13 cellular contexts compared by ENCODE assay signal in the genomic region with DNA sequence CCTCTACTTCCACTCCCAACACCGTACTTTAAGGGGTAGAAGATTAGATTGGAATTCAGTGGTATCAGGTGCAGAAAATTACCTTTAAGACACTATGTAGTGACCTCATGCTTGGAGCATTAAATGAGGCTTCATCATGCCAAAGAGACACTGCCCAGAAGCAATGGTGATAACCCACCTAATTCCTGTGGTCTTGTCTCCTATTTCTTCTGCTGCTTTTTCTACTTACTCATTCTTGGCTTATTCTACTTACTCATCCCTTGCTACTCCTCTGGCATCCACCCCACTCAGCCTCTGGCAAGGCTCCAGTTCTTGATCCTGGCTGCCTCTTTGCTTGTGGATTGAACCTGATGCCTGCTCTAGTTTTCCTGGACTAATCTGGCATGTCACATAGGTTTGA.
DNase-seq lines count a peak whose midpoint lies in the region; ATAC-seq, FAIRE-seq and TF ChIP-seq lines count a peak whose summit lies in the region.
"Had no signal": no experiment of that assay in that cellular context is flagged by ENCODE, and none has a peak within 500 bp of the region (broad histone marks: within the 10 kb centered on the region; RNA-seq: fewer than 3 reads in every experiment).

No MANE protein-coding gene starts in this region.

- no peaks in the 10 kb centered on the region for H3K4me1 Mint-ChIP-seq in activated naive CD4-positive, alpha-beta T cell treated with anti-CD3 and anti-CD28 coated beads, Interleukin-2, amount 10 ng/mL, durations not matched to agents 7 days and 5 days
- H3K4me1 Mint-ChIP-seq: central memory CD8-positive, alpha-beta T cell had no signal

- H3K36me3 ChIP-seq in K562 (ENCODE audit: control insufficient read depth, insufficient read depth, low read length) (no peaks in the 10 kb centered on the region), uterus (no peaks in the 10 kb centered on the region), H7 (replicated peaks; ENCODE audit: control insufficient read depth, insufficient read depth, low read length) (no peaks in the 10 kb centered on the region)

- no peak overlapping the region for H3K4me2 ChIP-seq in K562 (ENCODE audit: insufficient read depth, low read length)

- POLR2A ChIA-PET in K562 (lab: Yijun Ruan, JAX), result no interaction called here

- no peak for TF ChIP-seq RAD21 in K562 (CRISPR knock-in tag; conservative IDR thresholded peaks at IDR 0.05 in 1 of 2, IDR thresholded peaks at IDR 0.05 in 1 of 2)

- peak; percentile 57 for DNase-seq in Right ventricle myocardium inferior (ENCODE audit: missing footprints)
- no peak for DNase-seq in cardiac septum (ENCODE audit: low spot score)
- peak in 2 of 4 experiments; percentile 7 to 10 for DNase-seq in K562 (ENCODE audit: extremely low read depth in 1 of 4, low spot score in 3 of 4)
- DNase-seq in iris pigment epithelial cell (ENCODE audit: low read depth), result peak; percentile 90
- DNase-seq in uterus, result peak; percentile 53 to 72
- no peak for DNase-seq in H7
- no peak for DNase-seq in NCI-H526 (lab: John Stamatoyannopoulos, UW)
- no peak for DNase-seq in activated naive CD4-positive, alpha-beta T cell treated with anti-CD3 and anti-CD28 coated beads, Interleukin-2, amount 10 ng/mL, durations not matched to agents 7 days and 5 days
- DNase-seq: naive thymus-derived CD4-positive, alpha-beta T cell; stimulated activated CD4-positive, alpha-beta T cell treated with anti-CD3 and anti-CD28 coated beads, Interleukin-2, amount 100 ng/mL, for 24 hours had no signal

- H3K9me3 ChIP-seq in K562 (replicated peaks; ENCODE audit: control insufficient read depth, insufficient read depth, low read depth, low read length), result no peaks in the 10 kb centered on the region
- no peaks in the 10 kb centered on the region for H3K9me3 ChIP-seq in uterus

- H3K4me1 ChIP-seq in K562 (replicated peaks in 1 of 2; ENCODE audit: control insufficient read depth in 2 of 2, insufficient read depth in 2 of 2, low read length in 2 of 2), result no peaks in the 10 kb centered on the region
- H3K4me1 ChIP-seq in uterus, result no peaks in the 10 kb centered on the region

- 10% methylated on average over 1 of the region's 1 CpG for WGBS in K562 (ENCODE audit: insufficient coverage, low coverage, missing lambda C conversion rate)

- TF ChIP-seq POLR2A in K562 (conservative IDR thresholded peaks at IDR 0.05), result no peak
- TF ChIP-seq POLR2A in uterus (IDR thresholded peaks at IDR 0.05), result no peak

- TF ChIP-seq EP300 in K562 (IDR thresholded peaks at IDR 0.05; ENCODE audit: low read length), result no peak

- no peak overlapping the region for H3K4me3 ChIP-seq in K562
- H3K4me3 ChIP-seq in uterus, result no peak overlapping the region
- no peak overlapping the region for H3K4me3 ChIP-seq in H7 (ENCODE audit: insufficient read depth, low read depth, low read length)

- ATAC-seq in Right ventricle myocardium inferior (no peak), K562 (no peak)
- ATAC-seq: naive thymus-derived CD4-positive, alpha-beta T cell had no signal

- no peak overlapping the region for H3K9ac ChIP-seq in K562 (ENCODE audit: insufficient read depth in 1 of 2, low read depth in 2 of 2, low read length in 2 of 2)

- H3K9me3 Mint-ChIP-seq in activated naive CD4-positive, alpha-beta T cell treated with anti-CD3 and anti-CD28 coated beads, Interleukin-2, amount 10 ng/mL, durations not matched to agents 7 days and 5 days, result no peaks in the 10 kb centered on the region
- H3K9me3 Mint-ChIP-seq: central memory CD8-positive, alpha-beta T cell had no signal

- H3K27ac ChIP-seq in K562 (ENCODE audit: extremely low read depth, low read depth, low read length) (no peak overlapping the region), uterus (no peak overlapping the region)

- TF ChIP-seq CTCF in K562 (IDR thresholded peaks at IDR 0.05 in 2 of 3, conservative IDR thresholded peaks at IDR 0.05 in 1 of 3; ENCODE audit: insufficient read depth in 2 of 3, low read depth in 1 of 3, low read length in 3 of 3) (no peak), uterus (IDR thresholded peaks at IDR 0.05) (no peak)

- H3K27me3 ChIP-seq in K562 (ENCODE audit: control insufficient read depth in 2 of 2, insufficient read depth in 2 of 2, low read length in 2 of 2) (no peaks in the 10 kb centered on the region), uterus (no peaks in the 10 kb centered on the region), H7 (ENCODE audit: control insufficient read depth, insufficient read depth, low read length) (no peaks in the 10 kb centered on the region)

- no peak for FAIRE-seq in K562 (lab: Jason Lieb, UNC)
- FAIRE-seq: A204.1, GM19239 had no signal

- H3K27me3 Mint-ChIP-seq in activated naive CD4-positive, alpha-beta T cell treated with anti-CD3 and anti-CD28 coated beads, Interleukin-2, amount 10 ng/mL, durations not matched to agents 7 days and 5 days, result no peaks in the 10 kb centered on the region
- H3K27me3 Mint-ChIP-seq: central memory CD8-positive, alpha-beta T cell had no signal

- H3K79me2 ChIP-seq in K562 (ENCODE audit: control insufficient read depth, insufficient read depth, low read length), result no peaks in the 10 kb centered on the region

- in situ Hi-C loops in K562 (cut with MboI), result no loop called here

- CTCF ChIA-PET in K562 (lab: Yijun Ruan, JAX; ENCODE audit: low intra/inter-chr PET ratio), result no interaction called here
- CTCF ChIA-PET in activated naive CD4-positive, alpha-beta T cell treated with anti-CD3 and anti-CD28 coated beads, Interleukin-2, amount 10 ng/mL, durations not matched to agents 7 days and 5 days (lab: Charles Lee), result no interaction called here

- no peak overlapping the region for H3K27ac Mint-ChIP-seq in activated naive CD4-positive, alpha-beta T cell treated with anti-CD3 and anti-CD28 coated beads, Interleukin-2, amount 10 ng/mL, durations not matched to agents 7 days and 5 days
- H3K27ac Mint-ChIP-seq: naive thymus-derived CD4-positive, alpha-beta T cell had no signal

- H3K4me3 Mint-ChIP-seq in activated naive CD4-positive, alpha-beta T cell treated with anti-CD3 and anti-CD28 coated beads, Interleukin-2, amount 10 ng/mL, durations not matched to agents 7 days and 5 days, result no peak overlapping the region
- H3K4me3 Mint-ChIP-seq: central memory CD8-positive, alpha-beta T cell; naive thymus-derived CD4-positive, alpha-beta T cell had no signal

- H4K20me1 ChIP-seq in K562 (replicated peaks; ENCODE audit: control insufficient read depth, insufficient read depth, low read length), result no peaks in the 10 kb centered on the region

- no TSS peak for BruUV-seq in K562 (replicated peaks; lab: Mats Ljungman, UMichigan)

- intact Hi-C loops in Right ventricle myocardium inferior (cut with DNase I), result no loop called here
- intact Hi-C loops in cardiac septum (cut with DNase I), result no loop called here
- intact Hi-C loops in K562 (cut with micrococcal nuclease), result no loop called here
- intact Hi-C loops in uterus (cut with DNase I; ENCODE audit: low total_unique reads), result no loop called here

- H3K9me1 ChIP-seq in K562 (ENCODE audit: control insufficient read depth, insufficient read depth, low read length), result no peaks in the 10 kb centered on the region

- H3K36me3 Mint-ChIP-seq in activated naive CD4-positive, alpha-beta T cell treated with anti-CD3 and anti-CD28 coated beads, Interleukin-2, amount 10 ng/mL, durations not matched to agents 7 days and 5 days, result no peaks in the 10 kb centered on the region
- H3K36me3 Mint-ChIP-seq: naive thymus-derived CD4-positive, alpha-beta T cell had no signal

- H2AFZ ChIP-seq in K562 (ENCODE audit: low read depth, low read length), result no peak overlapping the region

TF ChIP-seq in K562, 482 proteins besides CTCF, POLR2A, EP300 and RAD21:
- peak; percentile 71 for TF ChIP-seq NFIC (IDR thresholded peaks at IDR 0.05)
- TF ChIP-seq, protein P1, sequence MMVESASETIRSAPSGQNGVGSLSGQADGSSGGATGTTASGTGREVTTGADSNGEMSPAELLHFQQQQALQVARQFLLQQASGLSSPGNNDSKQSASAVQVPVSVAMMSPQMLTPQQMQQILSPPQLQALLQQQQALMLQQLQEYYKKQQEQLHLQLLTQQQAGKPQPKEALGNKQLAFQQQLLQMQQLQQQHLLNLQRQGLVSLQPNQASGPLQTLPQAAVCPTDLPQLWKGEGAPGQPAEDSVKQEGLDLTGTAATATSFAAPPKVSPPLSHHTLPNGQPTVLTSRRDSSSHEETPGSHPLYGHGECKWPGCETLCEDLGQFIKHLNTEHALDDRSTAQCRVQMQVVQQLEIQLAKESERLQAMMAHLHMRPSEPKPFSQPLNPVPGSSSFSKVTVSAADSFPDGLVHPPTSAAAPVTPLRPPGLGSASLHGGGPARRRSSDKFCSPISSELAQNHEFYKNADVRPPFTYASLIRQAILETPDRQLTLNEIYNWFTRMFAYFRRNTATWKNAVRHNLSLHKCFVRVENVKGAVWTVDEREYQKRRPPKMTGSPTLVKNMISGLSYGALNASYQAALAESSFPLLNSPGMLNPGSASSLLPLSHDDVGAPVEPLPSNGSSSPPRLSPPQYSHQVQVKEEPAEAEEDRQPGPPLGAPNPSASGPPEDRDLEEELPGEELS (CRISPR knock-in tag; IDR thresholded peaks at IDR 0.05; ENCODE audit: borderline replicate concordance), result no peak
- TF ChIP-seq C11orf30 (IDR thresholded peaks at IDR 0.05; ENCODE audit: low read depth), result 0 out of 2 replicates have a peak, but pooled peaks have one; percentile 14

Comparison
In these comparisons a context has a peak if more than half of its experiments do, and no peak if none do; other contexts are left out.
1. DNase-seq: peak in Right ventricle myocardium inferior (single experiment), iris pigment epithelial cell (single experiment) and uterus (2 of 2); none in cardiac septum (single experiment), H7 (single experiment), NCI-H526 (0 of 2) and activated naive CD4-positive, alpha-beta T cell treated with anti-CD3 and anti-CD28 coated beads, Interleukin-2, amount 10 ng/mL, durations not matched to agents 7 days and 5 days (single experiment).